In genomic region chr7:130947792-130948580, GRCh38 we compare ENCODE assay signal across 15 cellular contexts.
DNase-seq lines count a peak whose midpoint lies in the region; ATAC-seq, FAIRE-seq and TF ChIP-seq lines count a peak whose summit lies in the region.
"Had no signal": no experiment of that assay in that cellular context is flagged by ENCODE, and none has a peak within 500 bp of the region (broad histone marks: within the 10 kb centered on the region; RNA-seq: fewer than 3 reads in every experiment).

No MANE protein-coding gene starts in this region.

- H3K9me2 ChIP-seq in Karpas-422 (replicated peaks; ENCODE audit: insufficient read depth, low read length): no peaks in the 10 kb centered on the region

- 53% methylated on average over 6 of the region's 6 CpGs for WGBS in K562 (ENCODE audit: insufficient coverage, low coverage, missing lambda C conversion rate)

- H3K4me1 ChIP-seq in Karpas-422 (ENCODE audit: low read length): peaks cover 86% of the 10 kb centered on the region
- peaks cover 0 to 4% of the 10 kb centered on the region in 2 experiments; a peak in 2 of 5 replicates for H3K4me1 ChIP-seq in K562 (replicated peaks in 1 of 2; ENCODE audit: control insufficient read depth in 2 of 2, insufficient read depth in 2 of 2, low read length in 2 of 2)

- no peak for TF ChIP-seq POLR2A in K562 (conservative IDR thresholded peaks at IDR 0.05)

- FAIRE-seq in K562 (lab: Jason Lieb, UNC): no peak
- FAIRE-seq: astrocyte had no signal

- H3K27me3 Mint-ChIP-seq in activated T-cell treated with anti-CD3 and anti-CD28 coated beads, Interleukin-2, amount 50 U/mL, for 72 hours (ENCODE audit: low read depth): no peaks in the 10 kb centered on the region
- H3K27me3 Mint-ChIP-seq: progenitor cell of endocrine pancreas had no signal

- peak; percentile 8 to 20 for ATAC-seq in activated T-cell treated with anti-CD3 and anti-CD28 coated beads, Interleukin-2, amount 50 U/mL, for 72 hours (replicated peaks in 1 of 2)
- ATAC-seq in K562 (no peak), HG03342 (IDR thresholded peaks at IDR 0.05; ENCODE audit: unreplicated experiment) (no peak), GM21381 (IDR thresholded peaks at IDR 0.05; ENCODE audit: unreplicated experiment) (no peak)
- ATAC-seq in stimulated activated naive CD8-positive, alpha-beta T cell treated with anti-CD3 and anti-CD28 coated beads, Interleukin-15, Interleukin-2, amounts not matched to agents 100 U/mL and 50 U/mL, for 24 hours: peak; percentile 28
- ATAC-seq: SK-N-SH treated with all-trans-retinoic acid at 6 μM for 48 hours had no signal

- CTCF ChIA-PET in K562 (lab: Yijun Ruan, JAX; ENCODE audit: low intra/inter-chr PET ratio): no interaction called here

- H3K4me3 Mint-ChIP-seq in activated T-cell treated with anti-CD3 and anti-CD28 coated beads, Interleukin-2, amount 50 U/mL, for 72 hours: peak overlapping the region; percentile 73 to 96
- H3K4me3 Mint-ChIP-seq: mesothelial cell of epicardium had no signal

- peaks cover 25 to 46% of the 10 kb centered on the region in 2 donors for H3K36me3 Mint-ChIP-seq in activated T-cell treated with anti-CD3 and anti-CD28 coated beads, Interleukin-2, amount 50 U/mL, for 72 hours (ENCODE audit: insufficient read depth in 2 of 2)
- H3K36me3 Mint-ChIP-seq: mesothelial cell of epicardium had no signal

- H3K79me2 ChIP-seq in Karpas-422 (ENCODE audit: low read length) (peaks cover 99% of the 10 kb centered on the region), K562 (ENCODE audit: control insufficient read depth, insufficient read depth, low read length) (peaks cover 2% of the 10 kb centered on the region; the same call in 1 of the 3 replicates)

- H3K27me3 ChIP-seq in Karpas-422 (ENCODE audit: low read length) (no peaks in the 10 kb centered on the region), K562 (ENCODE audit: control insufficient read depth in 2 of 2, insufficient read depth in 2 of 2, low read length in 2 of 2) (no peaks in the 10 kb centered on the region)

- H3K36me3 ChIP-seq in Karpas-422 (ENCODE audit: insufficient read depth, low read length) (peaks cover 66% of the 10 kb centered on the region), K562 (ENCODE audit: control insufficient read depth, insufficient read depth, low read length) (no peaks in the 10 kb centered on the region)

- peak overlapping the region; percentile 28; the same call in 1 of the 2 replicates for H3K27ac ChIP-seq in Karpas-422 (ENCODE audit: low read length)
- H3K27ac ChIP-seq in K562 (ENCODE audit: extremely low read depth, low read depth, low read length): no peak overlapping the region

- intact Hi-C loops in K562 (cut with micrococcal nuclease): no loop called here

- no peak for TF ChIP-seq RAD21 in K562 (CRISPR knock-in tag; conservative IDR thresholded peaks at IDR 0.05 in 1 of 2, IDR thresholded peaks at IDR 0.05 in 1 of 2)

- no peaks in the 10 kb centered on the region for H3K9me1 ChIP-seq in K562 (ENCODE audit: control insufficient read depth, insufficient read depth, low read length)

- DNase-seq in activated T-cell treated with anti-CD3 and anti-CD28 coated beads, Interleukin-2, amount 50 U/mL, for 72 hours: no peak
- DNase-seq in activated T-cell treated with anti-CD3 and anti-CD28 coated beads for 4 hours (no peak), Karpas-422 (no peak), K562 (ENCODE audit: extremely low read depth in 1 of 4, low spot score in 3 of 4) (no peak), NCI-H510A treated with DMSO at 0.1 percent for 48 hours (lab: John Stamatoyannopoulos, UW) (no peak)
- no peak for DNase-seq in stimulated activated naive CD8-positive, alpha-beta T cell treated with anti-CD3 and anti-CD28 coated beads, Interleukin-15, Interleukin-2, amounts not matched to agents 100 U/mL and 50 U/mL, for 24 hours
- DNase-seq: foreskin fibroblast, KBM-7, NCI-H187 treated with DMSO at 0.1 percent for 48 hours had no signal

- POLR2A ChIA-PET in K562 (lab: Yijun Ruan, JAX): interaction anchor here (1.5 to 3.0 kb wide), 3 partner anchors 8 to 16 kb away, joined by 4 to 12 read pairs (median 8); no protein-coding TSS in a partner anchor

- TF ChIP-seq CTCF in K562 (IDR thresholded peaks at IDR 0.05 in 2 of 3, conservative IDR thresholded peaks at IDR 0.05 in 1 of 3; ENCODE audit: insufficient read depth in 2 of 3, low read depth in 1 of 3, low read length in 3 of 3): no peak

- no peak overlapping the region for H2AFZ ChIP-seq in Karpas-422 (ENCODE audit: low read length)
- no peak overlapping the region for H2AFZ ChIP-seq in K562 (ENCODE audit: low read depth, low read length)

- no peaks in the 10 kb centered on the region for H4K20me1 ChIP-seq in Karpas-422 (ENCODE audit: insufficient read depth, low read depth, low read length)
- no peaks in the 10 kb centered on the region for H4K20me1 ChIP-seq in K562 (replicated peaks; ENCODE audit: control insufficient read depth, insufficient read depth, low read length)

- H3K27ac Mint-ChIP-seq in activated T-cell treated with anti-CD3 and anti-CD28 coated beads, Interleukin-2, amount 50 U/mL, for 72 hours: peak overlapping the region; percentile 99
- H3K27ac Mint-ChIP-seq: mesothelial cell of epicardium, progenitor cell of endocrine pancreas had no signal

- TF ChIP-seq EP300 in K562 (IDR thresholded peaks at IDR 0.05; ENCODE audit: low read length): no peak

- H3K4me3 ChIP-seq in Karpas-422 (ENCODE audit: low read length) (no peak overlapping the region), K562 (no peak overlapping the region)

- H3K9me3 Mint-ChIP-seq in activated T-cell treated with anti-CD3 and anti-CD28 coated beads, Interleukin-2, amount 50 U/mL, for 72 hours: no peaks in the 10 kb centered on the region
- H3K9me3 Mint-ChIP-seq: mesothelial cell of epicardium had no signal

- peaks cover 52% of the 10 kb centered on the region for H3K4me1 Mint-ChIP-seq in activated T-cell treated with anti-CD3 and anti-CD28 coated beads, Interleukin-2, amount 50 U/mL, for 72 hours (ENCODE audit: low read depth)

- peak overlapping the region; percentile 11 for H3K4me2 ChIP-seq in Karpas-422 (ENCODE audit: low read depth, low read length, poor library complexity, severe bottlenecking)
- H3K4me2 ChIP-seq in K562 (ENCODE audit: insufficient read depth, low read length): no peak overlapping the region

- H3K9me3 ChIP-seq in Karpas-422 (ENCODE audit: low read length) (no peaks in the 10 kb centered on the region), K562 (replicated peaks; ENCODE audit: control insufficient read depth, insufficient read depth, low read depth, low read length) (no peaks in the 10 kb centered on the region)

- H3K9ac ChIP-seq in Karpas-422 (ENCODE audit: low read length): no peak overlapping the region
- no peak overlapping the region for H3K9ac ChIP-seq in K562 (ENCODE audit: insufficient read depth in 1 of 2, low read depth in 2 of 2, low read length in 2 of 2)

- no TSS peak for BruUV-seq in K562 (replicated peaks; lab: Mats Ljungman, UMichigan)

- in situ Hi-C loops in K562 (cut with MboI): no loop called here

TF ChIP-seq in K562, 482 proteins besides CTCF, POLR2A, EP300 and RAD21 (continues in another document):
- TF ChIP-seq, protein P1, sequence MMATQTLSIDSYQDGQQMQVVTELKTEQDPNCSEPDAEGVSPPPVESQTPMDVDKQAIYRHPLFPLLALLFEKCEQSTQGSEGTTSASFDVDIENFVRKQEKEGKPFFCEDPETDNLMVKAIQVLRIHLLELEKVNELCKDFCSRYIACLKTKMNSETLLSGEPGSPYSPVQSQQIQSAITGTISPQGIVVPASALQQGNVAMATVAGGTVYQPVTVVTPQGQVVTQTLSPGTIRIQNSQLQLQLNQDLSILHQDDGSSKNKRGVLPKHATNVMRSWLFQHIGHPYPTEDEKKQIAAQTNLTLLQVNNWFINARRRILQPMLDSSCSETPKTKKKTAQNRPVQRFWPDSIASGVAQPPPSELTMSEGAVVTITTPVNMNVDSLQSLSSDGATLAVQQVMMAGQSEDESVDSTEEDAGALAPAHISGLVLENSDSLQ (IDR thresholded peaks at IDR 0.05): peak; percentile 53
- no peak for TF ChIP-seq EWSR1 (IDR thresholded peaks at IDR 0.05; ENCODE audit: borderline replicate concordance, low read depth, partially characterized antibody)
- 0 out of 2 replicates have a peak, but pooled peaks have one; percentile 30 for TF ChIP-seq NR2C2 (CRISPR knock-in tag; IDR thresholded peaks at IDR 0.05)
- TF ChIP-seq NR2C2 (tag; IDR thresholded peaks at IDR 0.05): no peak
- TF ChIP-seq MEIS2 (IDR thresholded peaks at IDR 0.05; ENCODE audit: partially characterized antibody): peak; percentile 81
- TF ChIP-seq, protein P2, sequence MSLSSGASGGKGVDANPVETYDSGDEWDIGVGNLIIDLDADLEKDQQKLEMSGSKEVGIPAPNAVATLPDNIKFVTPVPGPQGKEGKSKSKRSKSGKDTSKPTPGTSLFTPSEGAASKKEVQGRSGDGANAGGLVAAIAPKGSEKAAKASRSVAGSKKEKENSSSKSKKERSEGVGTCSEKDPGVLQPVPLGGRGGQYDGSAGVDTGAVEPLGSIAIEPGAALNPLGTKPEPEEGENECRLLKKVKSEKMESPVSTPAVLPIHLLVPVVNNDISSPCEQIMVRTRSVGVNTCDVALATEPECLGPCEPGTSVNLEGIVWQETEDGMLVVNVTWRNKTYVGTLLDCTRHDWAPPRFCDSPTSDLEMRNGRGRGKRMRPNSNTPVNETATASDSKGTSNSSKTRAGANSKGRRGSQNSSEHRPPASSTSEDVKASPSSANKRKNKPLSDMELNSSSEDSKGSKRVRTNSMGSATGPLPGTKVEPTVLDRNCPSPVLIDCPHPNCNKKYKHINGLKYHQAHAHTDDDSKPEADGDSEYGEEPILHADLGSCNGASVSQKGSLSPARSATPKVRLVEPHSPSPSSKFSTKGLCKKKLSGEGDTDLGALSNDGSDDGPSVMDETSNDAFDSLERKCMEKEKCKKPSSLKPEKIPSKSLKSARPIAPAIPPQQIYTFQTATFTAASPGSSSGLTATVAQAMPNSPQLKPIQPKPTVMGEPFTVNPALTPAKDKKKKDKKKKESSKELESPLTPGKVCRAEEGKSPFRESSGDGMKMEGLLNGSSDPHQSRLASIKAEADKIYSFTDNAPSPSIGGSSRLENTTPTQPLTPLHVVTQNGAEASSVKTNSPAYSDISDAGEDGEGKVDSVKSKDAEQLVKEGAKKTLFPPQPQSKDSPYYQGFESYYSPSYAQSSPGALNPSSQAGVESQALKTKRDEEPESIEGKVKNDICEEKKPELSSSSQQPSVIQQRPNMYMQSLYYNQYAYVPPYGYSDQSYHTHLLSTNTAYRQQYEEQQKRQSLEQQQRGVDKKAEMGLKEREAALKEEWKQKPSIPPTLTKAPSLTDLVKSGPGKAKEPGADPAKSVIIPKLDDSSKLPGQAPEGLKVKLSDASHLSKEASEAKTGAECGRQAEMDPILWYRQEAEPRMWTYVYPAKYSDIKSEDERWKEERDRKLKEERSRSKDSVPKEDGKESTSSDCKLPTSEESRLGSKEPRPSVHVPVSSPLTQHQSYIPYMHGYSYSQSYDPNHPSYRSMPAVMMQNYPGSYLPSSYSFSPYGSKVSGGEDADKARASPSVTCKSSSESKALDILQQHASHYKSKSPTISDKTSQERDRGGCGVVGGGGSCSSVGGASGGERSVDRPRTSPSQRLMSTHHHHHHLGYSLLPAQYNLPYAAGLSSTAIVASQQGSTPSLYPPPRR (CRISPR knock-in tag; IDR thresholded peaks at IDR 0.05; ENCODE audit: borderline replicate concordance): 0 out of 2 replicates have a peak, but pooled peaks have one; percentile 34
- no peak for TF ChIP-seq SIRT6 (IDR thresholded peaks at IDR 0.05; ENCODE audit: low read depth, low read length)

Comparison
In these comparisons a context has a peak if more than half of its experiments do, and no peak if none do; other contexts are left out.
1. ATAC-seq: peak in activated T-cell treated with anti-CD3 and anti-CD28 coated beads, Interleukin-2, amount 50 U/mL, for 72 hours (2 of 2) and stimulated activated naive CD8-positive, alpha-beta T cell treated with anti-CD3 and anti-CD28 coated beads, Interleukin-15, Interleukin-2, amounts not matched to agents 100 U/mL and 50 U/mL, for 24 hours (single experiment); none in K562 (single experiment), HG03342 (single experiment) and GM21381 (single experiment).